In genomic region chr12:3154006-3154405, GRCh38 we compare ENCODE assay signal across 18 cellular contexts.
DNase-seq lines count a peak whose midpoint lies in the region; ATAC-seq and TF ChIP-seq lines count a peak whose summit lies in the region.
"Had no signal": no experiment of that assay in that cellular context is flagged by ENCODE, and none has a peak within 500 bp of the region (broad histone marks: within the 10 kb centered on the region; RNA-seq: fewer than 3 reads in every experiment).

No MANE protein-coding gene starts in this region.

- in situ Hi-C loops in G401 (cut with HindIII; ENCODE audit: low sequenced_read_pairs), result no loop called here

- no peak overlapping the region for H3K4me3 ChIP-seq in osteoblast (ENCODE audit: insufficient read depth, low read length)
- H3K4me3 ChIP-seq: A549 had no signal

- TF ChIP-seq CTCF in brain (conservative IDR thresholded peaks at IDR 0.05), result no peak
- TF ChIP-seq CTCF in endothelial cell (IDR thresholded peaks at IDR 0.05; ENCODE audit: unreplicated experiment), result no peak
- no peak for TF ChIP-seq CTCF in osteoblast (IDR thresholded peaks at IDR 0.05; ENCODE audit: extremely low read depth, low read depth, low read length)

- no peak overlapping the region for H3K4me3 Mint-ChIP-seq in brain
- H3K4me3 Mint-ChIP-seq in endothelial cell (ENCODE audit: unreplicated experiment), result no peak overlapping the region
- H3K4me3 Mint-ChIP-seq: CD4-positive, alpha-beta memory T cell; HFFc6 had no signal

- H3K36me3 ChIP-seq in osteoblast (ENCODE audit: insufficient read depth, low read length), result no peaks in the 10 kb centered on the region
- H3K36me3 ChIP-seq: BE2C had no signal

- H3K36me3 Mint-ChIP-seq in brain, result peaks cover 4% of the 10 kb centered on the region
- peaks cover 18% of the 10 kb centered on the region for H3K36me3 Mint-ChIP-seq in endothelial cell (ENCODE audit: low read depth, unreplicated experiment)
- H3K36me3 Mint-ChIP-seq: CD4-positive, alpha-beta memory T cell had no signal

- DNase-seq in G401 (ENCODE audit: low spot score) (peak; percentile 84), endothelial cell (ENCODE audit: low spot score) (no peak), osteoblast (ENCODE audit: insufficient read length, low spot score, missing footprints) (peak; percentile 46), NCI-H1694 treated with DMSO at 0.1 percent for 48 hours (lab: John Stamatoyannopoulos, UW) (no peak)
- no peak for DNase-seq in central memory CD4-positive, alpha-beta T cell
- DNase-seq: BE2C; CD4-positive, alpha-beta memory T cell; DMS153; DMS79 treated with DMSO at 0.1 percent for 48 hours; EL; GDM1; GOT3; HCEC 1CT; HFFc6 had no signal

- H3K79me2 ChIP-seq in osteoblast (ENCODE audit: insufficient read depth, low read length), result no peaks in the 10 kb centered on the region

- H3K9me3 Mint-ChIP-seq in brain (no peaks in the 10 kb centered on the region), endothelial cell (ENCODE audit: unreplicated experiment) (no peaks in the 10 kb centered on the region)
- H3K9me3 Mint-ChIP-seq: CD4-positive, alpha-beta memory T cell; HFFc6 had no signal

- no peak overlapping the region for H2AFZ ChIP-seq in osteoblast (ENCODE audit: low read length)

- peaks cover 1% of the 10 kb centered on the region for H3K27me3 ChIP-seq in osteoblast (ENCODE audit: insufficient read depth, low read length)
- H3K27me3 ChIP-seq: BE2C had no signal

- H3K4me1 Mint-ChIP-seq in brain (peaks cover 90% of the 10 kb centered on the region), endothelial cell (ENCODE audit: unreplicated experiment) (peaks cover 75% of the 10 kb centered on the region)
- H3K4me1 Mint-ChIP-seq: CD4-positive, alpha-beta memory T cell had no signal

- H3K27ac ChIP-seq in osteoblast (ENCODE audit: low read depth, low read length), result no peak overlapping the region
- H3K27ac ChIP-seq: A549, C4-2B had no signal

- H3K27me3 Mint-ChIP-seq in brain, result peaks cover 6% of the 10 kb centered on the region
- H3K27me3 Mint-ChIP-seq in endothelial cell (ENCODE audit: unreplicated experiment), result peaks cover 2% of the 10 kb centered on the region

- no peaks in the 10 kb centered on the region for H3K9me3 ChIP-seq in osteoblast (ENCODE audit: low read depth, low read length)
- H3K9me3 ChIP-seq: A549, BE2C had no signal

- peaks cover 22% of the 10 kb centered on the region for H3K4me1 ChIP-seq in osteoblast (ENCODE audit: insufficient read depth, low read length)
- H3K4me1 ChIP-seq: A549 had no signal

- no peak for ATAC-seq in HG02623 (IDR thresholded peaks at IDR 0.05; ENCODE audit: unreplicated experiment)
- ATAC-seq: A549 had no signal

- H3K27ac Mint-ChIP-seq in brain (peak overlapping the region in 3 of 5 experiments; percentile 3 to 22 (median 18)), endothelial cell (ENCODE audit: unreplicated experiment) (peak overlapping the region; percentile 58)
- H3K27ac Mint-ChIP-seq: HFFc6 had no signal

- peaks cover 8% of the 10 kb centered on the region for H4K20me1 ChIP-seq in osteoblast (ENCODE audit: insufficient read depth, low read length)

- H3K4me2 ChIP-seq in osteoblast (ENCODE audit: insufficient read depth, low read length), result no peak overlapping the region
- H3K4me2 ChIP-seq: A549 had no signal

Comparison
In these comparisons a context has a peak if more than half of its experiments do, and no peak if none do; other contexts are left out.
1. DNase-seq: peak in G401 (single experiment) and osteoblast (single experiment); none in endothelial cell (single experiment), NCI-H1694 treated with DMSO at 0.1 percent for 48 hours (single experiment) and central memory CD4-positive, alpha-beta T cell (single experiment).